ENCODE assay signal across 8 cellular contexts in the genomic region with DNA sequence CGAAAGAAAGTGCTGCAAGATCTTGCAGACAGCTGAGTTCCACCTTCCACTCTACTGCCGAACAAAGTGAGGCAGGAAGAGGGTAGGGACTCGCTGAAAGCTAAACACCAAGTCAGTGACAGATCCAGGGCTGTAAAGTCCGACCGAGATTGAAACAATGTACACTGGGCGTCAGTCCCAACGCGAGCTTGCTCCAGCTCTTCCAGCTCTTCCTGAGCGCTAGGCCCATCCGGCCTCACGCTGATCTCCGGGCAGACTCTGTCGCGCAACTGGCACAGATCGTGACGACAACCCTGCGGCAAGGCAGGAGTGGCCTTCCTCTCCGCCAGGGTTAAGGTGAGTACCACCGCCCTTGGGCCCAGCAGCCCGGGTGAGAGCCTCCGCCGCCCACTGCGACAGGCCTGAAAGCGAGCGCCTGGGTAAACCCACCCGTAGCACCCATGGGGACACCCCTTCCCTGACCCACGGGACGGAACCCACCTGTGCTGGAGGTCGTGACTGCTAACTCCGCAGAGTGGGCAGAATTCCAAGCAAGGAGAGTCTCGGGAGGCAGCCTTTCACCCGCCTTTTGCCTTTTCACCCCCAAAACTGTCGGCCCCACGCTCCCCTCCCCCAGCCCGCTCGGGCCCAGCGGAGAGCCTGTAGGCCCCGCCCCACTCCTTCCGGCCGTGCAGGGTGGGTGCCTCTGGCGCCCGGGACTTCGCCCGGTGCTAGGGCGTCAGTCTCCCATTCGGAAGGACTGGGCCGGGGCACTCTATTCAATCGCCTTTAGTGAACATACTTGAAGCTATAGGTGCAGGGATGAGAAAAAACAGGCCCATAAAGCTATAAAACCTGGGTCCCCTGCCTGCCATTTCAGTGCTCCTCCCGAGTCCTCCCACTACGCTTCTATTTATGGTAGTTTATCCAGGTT. TPM values are rescaled to one million over a fixed set of nuclear protein-coding genes. Genes with fewer than 3 reads are reported as not detected.
A peak's percentile ranks its signal among the peaks of the same experiment; 100 is the strongest.
DNase-seq lines count a peak whose midpoint lies in the region; ATAC-seq and TF ChIP-seq lines count a peak whose summit lies in the region.

A gene (plus strand): TSS at position 275 of the 913 bp plus-strand sequence.
A gene with protein sequence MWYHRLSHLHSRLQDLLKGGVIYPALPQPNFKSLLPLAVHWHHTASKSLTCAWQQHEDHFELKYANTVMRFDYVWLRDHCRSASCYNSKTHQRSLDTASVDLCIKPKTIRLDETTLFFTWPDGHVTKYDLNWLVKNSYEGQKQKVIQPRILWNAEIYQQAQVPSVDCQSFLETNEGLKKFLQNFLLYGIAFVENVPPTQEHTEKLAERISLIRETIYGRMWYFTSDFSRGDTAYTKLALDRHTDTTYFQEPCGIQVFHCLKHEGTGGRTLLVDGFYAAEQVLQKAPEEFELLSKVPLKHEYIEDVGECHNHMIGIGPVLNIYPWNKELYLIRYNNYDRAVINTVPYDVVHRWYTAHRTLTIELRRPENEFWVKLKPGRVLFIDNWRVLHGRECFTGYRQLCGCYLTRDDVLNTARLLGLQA (minus strand): TSS at position 641 of the 913 bp plus-strand sequence. CDS start 67,676 bp downstream, outside the sequence.

- H3K4me3 Mint-ChIP-seq in activated CD8-positive, alpha-beta T cell treated with anti-CD3 and anti-CD28 coated beads, Interleukin-2, amount 10 ng/mL, durations not matched to agents 7 days and 5 days, result peak within 1 kb of the TSS; percentile 89

- peak within 1 kb of the TSS; percentile 96 for H3K27ac Mint-ChIP-seq in activated CD8-positive, alpha-beta T cell treated with anti-CD3 and anti-CD28 coated beads, Interleukin-2, amount 10 ng/mL, durations not matched to agents 7 days and 5 days

- TF ChIP-seq CTCF in lung (IDR thresholded peaks at IDR 0.05; ENCODE audit: control extremely low read depth, extremely low read depth), result no peak

- H3K4me1 ChIP-seq in lung (ENCODE audit: control insufficient read depth in 2 of 2, insufficient read depth in 2 of 2, low read length in 2 of 2), result peaks cover 2% of the 10 kb centered on the region in 2 donors

- peak within 1 kb of the TSS; percentile 73 to 91 for H3K27ac ChIP-seq in lung (ENCODE audit: low read depth in 1 of 2, low read length in 1 of 2)

- TF ChIP-seq POLR2A in GM19099 (IDR thresholded peaks at IDR 0.05; ENCODE audit: extremely low read depth, insufficient read length, low read depth), result peak; percentile 37

- no peaks in the 10 kb centered on the region for H3K36me3 ChIP-seq in lung (ENCODE audit: control insufficient read depth in 2 of 2, insufficient read depth in 2 of 2, low read length in 2 of 2)

- ATAC-seq in HG03342 (IDR thresholded peaks at IDR 0.05; ENCODE audit: unreplicated experiment), result peak; percentile 89
- ATAC-seq in activated CD8-positive, alpha-beta T cell treated with anti-CD3 and anti-CD28 coated beads, Interleukin-2, amount 10 ng/mL, durations not matched to agents 7 days and 5 days, result peak; percentile 95
- peak; percentile 73 for ATAC-seq in lung (ENCODE audit: insufficient read depth, low FRiP score)

- H3K27me3 Mint-ChIP-seq in activated CD8-positive, alpha-beta T cell treated with anti-CD3 and anti-CD28 coated beads, Interleukin-2, amount 10 ng/mL, durations not matched to agents 7 days and 5 days (ENCODE audit: low read depth), result peaks cover 2% of the 10 kb centered on the region

- H3K27me3 ChIP-seq in lung (ENCODE audit: control insufficient read depth, insufficient read depth), result no peaks in the 10 kb centered on the region

- POLR2A ChIA-PET in activated CD8-positive, alpha-beta T cell treated with anti-CD3 and anti-CD28 coated beads, Interleukin-2, amount 10 ng/mL, durations not matched to agents 7 days and 5 days (lab: Charles Lee), result interaction anchor here (0.6 to 1.0 kb wide), 2 partner anchors 20 to 24 kb away, joined by 3 read pairs; no protein-coding TSS in a partner anchor

- CTCF ChIA-PET in activated CD8-positive, alpha-beta T cell treated with anti-CD3 and anti-CD28 coated beads, Interleukin-2, amount 10 ng/mL, durations not matched to agents 7 days and 5 days (lab: Charles Lee), result no interaction called here

- DNase-seq in AML-193 (lab: John Stamatoyannopoulos, UW) (peak; percentile 26 to 42), NCI-H526 (lab: John Stamatoyannopoulos, UW) (peak; percentile 66 to 91), lung (ENCODE audit: low spot score) (peak; percentile 45)
- DNase-seq in activated CD8-positive, alpha-beta T cell treated with anti-CD3 and anti-CD28 coated beads, Interleukin-2, amount 10 ng/mL, durations not matched to agents 7 days and 5 days, result peak; percentile 68
- peak; percentile 21 for DNase-seq in effector CD4-positive, alpha-beta T cell
- peak; percentile 53 to 60 for DNase-seq in stimulated activated CD4-positive, alpha-beta T cell treated with anti-CD3 and anti-CD28 coated beads, Interleukin-4, amount 100 ng/mL, for 48 hours (ENCODE audit: low read depth in 2 of 2)

- H3K4me1 Mint-ChIP-seq in activated CD8-positive, alpha-beta T cell treated with anti-CD3 and anti-CD28 coated beads, Interleukin-2, amount 10 ng/mL, durations not matched to agents 7 days and 5 days (ENCODE audit: low read depth), result peaks cover 10% of the 10 kb centered on the region

- WGBS in lung, 2 donors, result 1 to 30% methylated on average over 41 to 50 of the region's 50 CpGs

- H3K36me3 Mint-ChIP-seq in activated CD8-positive, alpha-beta T cell treated with anti-CD3 and anti-CD28 coated beads, Interleukin-2, amount 10 ng/mL, durations not matched to agents 7 days and 5 days (ENCODE audit: low read depth), result peaks cover 10% of the 10 kb centered on the region

- peaks cover 0 to 5% of the 10 kb centered on the region in 2 donors for H3K9me3 ChIP-seq in lung (ENCODE audit: control insufficient read depth in 2 of 2, insufficient read depth in 1 of 2, low read length in 1 of 2)

- H3K4me3 ChIP-seq in lung, result peak within 1 kb of the TSS; percentile 67

- H3K9me3 Mint-ChIP-seq in activated CD8-positive, alpha-beta T cell treated with anti-CD3 and anti-CD28 coated beads, Interleukin-2, amount 10 ng/mL, durations not matched to agents 7 days and 5 days (ENCODE audit: insufficient read depth), result no peaks in the 10 kb centered on the region

RNA-seq across cellular contexts. Expression of the first gene that starts in this region (rescaled TPM):
- total RNA-seq in activated CD8-positive, alpha-beta T cell treated with anti-CD3 and anti-CD28 coated beads, Interleukin-2, amount 10 ng/mL, durations not matched to agents 7 days and 5 days, result under 1 TPM; 0.21 to 0.24 TPM
- total RNA-seq in lung, result 1 to 10 TPM; 1.0 to 2.8 TPM
- under 1 TPM; 0.22 to 0.48 TPM for polyA plus RNA-seq in lung

RNA-seq across cellular contexts. Expression of the second gene that starts in this region (rescaled TPM):
- total RNA-seq in activated CD8-positive, alpha-beta T cell treated with anti-CD3 and anti-CD28 coated beads, Interleukin-2, amount 10 ng/mL, durations not matched to agents 7 days and 5 days, result 1 to 10 TPM; 9.2 TPM
- total RNA-seq in lung, result 10 to 100 TPM; 14.0 to 26.8 TPM
- polyA plus RNA-seq in lung, result 1 to 10 TPM; 3.5 to 8.2 TPM

Comparison
In these comparisons a context has a peak if more than half of its experiments do, and no peak if none do; other contexts are left out.
1. Peak in every context shown above with its lines: DNase-seq, ATAC-seq, H3K4me3 ChIP-seq and H3K27ac ChIP-seq.
2. DNase-seq: peak in every context shown above with its lines; median percentile 78 in NCI-H526; 68 in activated CD8-positive, alpha-beta T cell treated with anti-CD3 and anti-CD28 coated beads, Interleukin-2, amount 10 ng/mL, durations not matched to agents 7 days and 5 days; 56 in stimulated activated CD4-positive, alpha-beta T cell treated with anti-CD3 and anti-CD28 coated beads, Interleukin-4, amount 100 ng/mL, for 48 hours; 45 in lung; 34 in AML-193; 21 in effector CD4-positive, alpha-beta T cell.